8 cellular contexts compared by ENCODE assay signal in the genomic region with DNA sequence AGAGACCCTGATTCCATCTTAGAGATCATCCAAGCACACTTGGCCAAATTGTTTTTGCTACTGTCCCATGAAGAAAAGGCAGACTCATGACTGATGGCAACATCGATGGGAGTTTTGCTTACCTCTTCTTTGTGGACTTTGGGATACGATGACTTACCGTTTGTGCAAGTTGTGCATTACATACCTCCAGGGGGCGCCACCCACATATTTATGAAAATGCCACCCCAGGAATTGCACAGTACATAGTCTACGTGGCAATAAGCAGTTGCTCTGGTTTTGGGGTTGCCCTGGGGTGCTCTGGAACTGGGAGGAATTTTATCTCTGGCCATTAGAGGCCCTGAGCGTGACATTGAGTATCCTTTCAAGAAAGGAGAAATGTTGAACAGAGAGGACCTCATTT.
DNase-seq lines count a peak whose midpoint lies in the region; ATAC-seq and TF ChIP-seq lines count a peak whose summit lies in the region.
"Not testable (repeated sequence)": the region's sequence is repeated elsewhere in the genome, so short reads cannot be mapped to it uniquely, and the experiment has no call there.

No MANE protein-coding gene starts in this region.

- H3K9me3 Mint-ChIP-seq in effector memory CD8-positive, alpha-beta T cell = not testable (repeated sequence)

- DNase-seq in GM13977 (ENCODE audit: low spot score) = not testable (repeated sequence)
- DNase-seq in NCI-H2196 (lab: John Stamatoyannopoulos, UW; ENCODE audit: unreplicated experiment) (peak; percentile 24), T-helper 22 cell (ENCODE audit: low read depth) (peak; percentile 11), lung (ENCODE audit: low spot score) (peak; percentile 67)
- DNase-seq in activated T-cell treated with anti-CD3 and anti-CD28 coated beads, Interleukin-2, amount 50 U/mL, for 48 hours = peak; percentile 75 to 76
- DNase-seq in effector memory CD8-positive, alpha-beta T cell = peak; percentile 47 to 50 (median 48)
- DNase-seq in stimulated activated CD4-positive, alpha-beta T cell treated with anti-CD3 and anti-CD28 coated beads, Interleukin-2, amount 100 ng/mL, for 24 hours = peak; percentile 68 to 74

- ATAC-seq in effector memory CD8-positive, alpha-beta T cell (replicated peaks); lung (ENCODE audit: insufficient read depth, low FRiP score): not testable (repeated sequence)

- not testable (repeated sequence) for H3K36me3 Mint-ChIP-seq in effector memory CD8-positive, alpha-beta T cell (ENCODE audit: insufficient read depth)

- not testable (repeated sequence) for H3K4me1 ChIP-seq in lung (ENCODE audit: control insufficient read depth in 2 of 2, insufficient read depth in 2 of 2, low read length in 2 of 2)

- not testable (repeated sequence) for H3K9me3 ChIP-seq in lung (ENCODE audit: control insufficient read depth in 2 of 2, insufficient read depth in 1 of 2, low read length in 1 of 2)

- in situ Hi-C loops in GM13977 (cut with MboI; ENCODE audit: low pct_unique_long_range_greater_than_20kb, low sequenced_read_pairs, unreplicated experiment) = not testable (repeated sequence)

- not testable (repeated sequence) for H3K4me3 Mint-ChIP-seq in effector memory CD8-positive, alpha-beta T cell

- 25 to 26% methylated on average over 6 of the region's 6 CpGs for WGBS in lung, 2 donors

- not testable (repeated sequence) for H3K27ac ChIP-seq in 22Rv1; lung (ENCODE audit: low read depth in 1 of 2, low read length in 1 of 2)

- not testable (repeated sequence) for H3K4me1 Mint-ChIP-seq in effector memory CD8-positive, alpha-beta T cell (ENCODE audit: low read depth in 2 of 2)

- not testable (repeated sequence) for H3K4me3 ChIP-seq in lung

- TF ChIP-seq CTCF in 22Rv1 (IDR thresholded peaks at IDR 0.05) = peak; percentile 66
- TF ChIP-seq CTCF in GM13977 (IDR thresholded peaks at IDR 0.05; ENCODE audit: extremely low read depth, insufficient read depth, missing control alignments) = peak; percentile 38
- peak; percentile 10 for TF ChIP-seq CTCF in lung (IDR thresholded peaks at IDR 0.05; ENCODE audit: control extremely low read depth, extremely low read depth)

- H3K27me3 Mint-ChIP-seq in effector memory CD8-positive, alpha-beta T cell = peaks cover 45 to 52% of the 10 kb centered on the region in 2 donors

- not testable (repeated sequence) for H3K27ac Mint-ChIP-seq in effector memory CD8-positive, alpha-beta T cell

- not testable (repeated sequence) for H3K36me3 ChIP-seq in lung (ENCODE audit: control insufficient read depth in 2 of 2, insufficient read depth in 2 of 2, low read length in 2 of 2)

- not testable (repeated sequence) for H3K27me3 ChIP-seq in lung (ENCODE audit: control insufficient read depth, insufficient read depth)

Comparison
In these comparisons a context has a peak if more than half of its experiments do, and no peak if none do; other contexts are left out.
1. CTCF ChIP-seq: peak in every context shown above with its lines; median percentile 66 in 22Rv1; 38 in GM13977; 10 in lung.